In the genomic region with DNA sequence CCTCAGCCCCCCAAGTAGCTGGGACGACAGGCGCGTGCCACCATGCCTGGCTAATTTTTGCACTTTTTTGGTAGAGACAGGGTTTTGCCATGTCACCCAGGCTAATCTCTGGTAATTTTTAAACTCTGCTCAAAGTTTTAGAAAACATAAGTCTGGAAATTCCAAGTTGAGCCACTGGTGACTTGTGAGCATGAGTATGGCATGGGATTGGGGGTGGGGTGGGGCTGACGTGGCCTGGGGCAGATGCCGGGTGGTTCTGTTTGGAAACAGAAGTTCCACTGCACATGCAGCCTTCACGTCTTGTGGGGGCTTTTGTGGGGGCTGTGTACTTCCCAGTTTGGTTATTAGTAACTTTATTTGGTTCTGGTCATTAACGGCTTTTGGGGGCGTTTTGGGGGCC, we compare ENCODE assay signal across 13 cellular contexts.
DNase-seq lines count a peak whose midpoint lies in the region; ATAC-seq, FAIRE-seq and TF ChIP-seq lines count a peak whose summit lies in the region.
"Had no signal": no experiment of that assay in that cellular context is flagged by ENCODE, and none has a peak within 500 bp of the region (broad histone marks: within the 10 kb centered on the region; RNA-seq: fewer than 3 reads in every experiment).

No MANE protein-coding gene starts in this region.

- H3K4me1 ChIP-seq in GM23248 (ENCODE audit: insufficient read depth) (peaks cover 24% of the 10 kb centered on the region), adipocyte (ENCODE audit: control insufficient read depth, insufficient read depth, low read length) (peaks cover 4% of the 10 kb centered on the region), kidney (ENCODE audit: control insufficient read depth in 1 of 2, insufficient read depth in 1 of 2, low read depth in 1 of 2, low read length in 2 of 2) (peaks cover 24 to 29% of the 10 kb centered on the region in 2 donors), thyroid gland (peaks cover 60 to 67% of the 10 kb centered on the region in 2 donors)

- H3K4me2 ChIP-seq in GM23248 (ENCODE audit: unreplicated experiment), result no peak overlapping the region

- peak; percentile 70 for DNase-seq in GM23248
- peak; percentile 45 for DNase-seq in adipocyte (ENCODE audit: low read depth)
- peak; percentile 55 for DNase-seq in kidney
- no peak for DNase-seq in thyroid gland
- DNase-seq in NCI-H510A treated with DMSO at 0.1 percent for 48 hours (lab: John Stamatoyannopoulos, UW), result no peak
- DNase-seq: activated naive CD8-positive, alpha-beta T cell treated with anti-CD3 and anti-CD28 coated beads, Interleukin-2, amount 10 ng/mL, durations not matched to agents 7 days and 5 days; NCI-H1436 treated with DMSO at 0.1 percent for 48 hours; NCI-H526 treated with DMSO at 0.1 percent for 48 hours; right lobe of liver had no signal

- in situ Hi-C loops in GM23248 (cut with MboI), result no loop called here

- FAIRE-seq in kidney (lab: Jason Lieb, UNC), result no peak

- intact Hi-C loops in kidney (cut with DNase I) (no loop called here), thyroid gland (cut with DNase I) (no loop called here)

- no peak overlapping the region for H2AFZ ChIP-seq in GM23248

- H3K9me3 ChIP-seq in GM23248 (ENCODE audit: low read depth) (no peaks in the 10 kb centered on the region), adipocyte (ENCODE audit: control insufficient read depth, low read length) (no peaks in the 10 kb centered on the region), kidney (ENCODE audit: control insufficient read depth in 1 of 2, low read length in 2 of 2) (no peaks in the 10 kb centered on the region), thyroid gland (no peaks in the 10 kb centered on the region)
- H3K9me3 ChIP-seq: gastroesophageal sphincter, right lobe of liver had no signal

- TF ChIP-seq CTCF in kidney (IDR thresholded peaks at IDR 0.05; ENCODE audit: borderline replicate concordance, extremely low read depth, insufficient read depth), result no peak
- TF ChIP-seq CTCF in thyroid gland (IDR thresholded peaks at IDR 0.05), result no peak

- ATAC-seq in HG03469 (IDR thresholded peaks at IDR 0.05; ENCODE audit: unreplicated experiment), result no peak
- no peak for ATAC-seq in HG02840 (IDR thresholded peaks at IDR 0.05; ENCODE audit: low FRiP score, unreplicated experiment)
- ATAC-seq: gastroesophageal sphincter had no signal

- H3K4me3 ChIP-seq in GM23248, result no peak overlapping the region
- no peak overlapping the region for H3K4me3 ChIP-seq in adipocyte (ENCODE audit: low read length)
- no peak overlapping the region for H3K4me3 ChIP-seq in kidney (ENCODE audit: low read length in 2 of 2)
- H3K4me3 ChIP-seq in thyroid gland (replicated peaks in 1 of 3), result no peak overlapping the region
- H3K4me3 ChIP-seq: coronary artery, gastroesophageal sphincter, right lobe of liver had no signal

- H3K79me2 ChIP-seq in GM23248 (ENCODE audit: insufficient read depth), result peaks cover 93% of the 10 kb centered on the region

- no peaks in the 10 kb centered on the region for H3K36me3 ChIP-seq in GM23248 (ENCODE audit: low read depth)
- no peaks in the 10 kb centered on the region for H3K36me3 ChIP-seq in adipocyte (ENCODE audit: control insufficient read depth, insufficient read depth, low read length, severe bottlenecking)
- H3K36me3 ChIP-seq in kidney (ENCODE audit: control insufficient read depth in 1 of 2, insufficient read depth in 2 of 2, low read length in 2 of 2), result no peaks in the 10 kb centered on the region
- no peaks in the 10 kb centered on the region for H3K36me3 ChIP-seq in thyroid gland
- H3K36me3 ChIP-seq: gastroesophageal sphincter, right lobe of liver had no signal

- WGBS in GM23248 (ENCODE audit: low coverage in 1 of 2, low lambda C conversion rate in 2 of 2, missing lambda C conversion rate in 2 of 2), 2 experiments, result 68 to 70% methylated on average over 8 of the region's 8 CpGs
- WGBS in thyroid gland, 2 donors, result 87% methylated on average over 8 of the region's 8 CpGs

- H3K27ac ChIP-seq in GM23248 (peak overlapping the region; percentile 35), kidney (ENCODE audit: low read depth in 2 of 2, low read length in 2 of 2) (peak overlapping the region; percentile 2 to 60), thyroid gland (peak overlapping the region; percentile 89 to 96 (median 93))
- H3K27ac ChIP-seq: coronary artery, right lobe of liver had no signal

- no peaks in the 10 kb centered on the region for H4K20me1 ChIP-seq in GM23248 (ENCODE audit: insufficient read depth)

- no peak for TF ChIP-seq POLR2A in thyroid gland (IDR thresholded peaks at IDR 0.05)

- H3K27me3 ChIP-seq in GM23248 (replicated peaks; ENCODE audit: insufficient read depth) (no peaks in the 10 kb centered on the region), adipocyte (replicated peaks; ENCODE audit: control insufficient read depth, insufficient read depth, low read length) (no peaks in the 10 kb centered on the region), thyroid gland (no peaks in the 10 kb centered on the region)
- H3K27me3 ChIP-seq: gastroesophageal sphincter, right lobe of liver had no signal

- H3F3A ChIP-seq in GM23248 (ENCODE audit: insufficient read depth), result peaks cover 15% of the 10 kb centered on the region; the same call in 1 of the 2 replicates

- peak overlapping the region; percentile 35; the same call in 1 of the 2 replicates for H3K9ac ChIP-seq in GM23248
- no peak overlapping the region for H3K9ac ChIP-seq in adipocyte (ENCODE audit: low read length)
- H3K9ac ChIP-seq in kidney (ENCODE audit: low read length in 2 of 2), result no peak overlapping the region

- no peaks in the 10 kb centered on the region for H3K9me2 ChIP-seq in GM23248 (ENCODE audit: insufficient read depth)

Comparison
In these comparisons a context has a peak if more than half of its experiments do, and no peak if none do; other contexts are left out.
1. DNase-seq: peak in GM23248 (single experiment), adipocyte (single experiment) and kidney (single experiment); none in thyroid gland (0 of 2) and NCI-H510A treated with DMSO at 0.1 percent for 48 hours (single experiment).
2. H3K27ac ChIP-seq: peak in every context shown above with its lines; median percentile 93 in thyroid gland; 35 in GM23248; 31 in kidney.